In genomic region chr21:33229776-33230517, GRCh38 we compare ENCODE assay signal across 8 cellular contexts. TPM values are rescaled to one million over a fixed set of nuclear protein-coding genes. Genes with fewer than 3 reads are reported as not detected.
DNase-seq lines count a peak whose midpoint lies in the region; ATAC-seq and TF ChIP-seq lines count a peak whose summit lies in the region.

TSS of gene IFNAR2 (plus strand) at chr21:33229938. CDS start at chr21:33241923, 11,985 bp downstream.

- intact Hi-C loops in activated naive CD4-positive, alpha-beta T cell treated with anti-CD3 and anti-CD28 coated beads for 36 hours (cut with micrococcal nuclease) = loop anchor here (2.0 to 10.0 kb wide), 4 partner anchors 15 to 745 kb away; partner anchors contain the start of genes GART, PAXBP1 and SON

- DNase-seq in DMS53 (lab: John Stamatoyannopoulos, UW) (peak; percentile 78), KBM-7 (peak; percentile 57), SK-MEL-5 (ENCODE audit: low read depth, low spot score) (peak; percentile 56), germinal center (ENCODE audit: low spot score) (peak; percentile 94), suprapubic skin (ENCODE audit: low spot score in 2 of 2) (peak in 1 of 2 donors; percentile 75)
- peak; percentile 73 for DNase-seq in activated naive CD4-positive, alpha-beta T cell treated with anti-CD3 and anti-CD28 coated beads for 36 hours

- H3K9me3 Mint-ChIP-seq in activated naive CD4-positive, alpha-beta T cell treated with anti-CD3 and anti-CD28 coated beads for 36 hours = no peaks in the 10 kb centered on the region

- H3K4me3 ChIP-seq in neutrophil (ENCODE audit: low read depth in 1 of 2, low read length in 1 of 2) (peak within 1 kb of the TSS; percentile 96 to 100), suprapubic skin (peak within 1 kb of the TSS; percentile 83)

- H3K9me3 ChIP-seq in neutrophil = no peaks in the 10 kb centered on the region
- no peaks in the 10 kb centered on the region for H3K9me3 ChIP-seq in suprapubic skin

- in situ Hi-C loops in KBM-7 (cut with MboI; ENCODE audit: low pct_unique_long_range_greater_than_20kb, low sequenced_read_pairs) = no loop called here
- in situ Hi-C loops in SK-MEL-5 (cut with HindIII; ENCODE audit: low pct_unique_long_range_greater_than_20kb, low sequenced_read_pairs) = no loop called here

- TF ChIP-seq POLR2A in suprapubic skin (IDR thresholded peaks at IDR 0.05) = peak in 1 of 2 donors; percentile 56

- peak within 1 kb of the TSS; percentile 92 for H3K27ac Mint-ChIP-seq in activated naive CD4-positive, alpha-beta T cell treated with anti-CD3 and anti-CD28 coated beads for 36 hours

- H3K27ac ChIP-seq in neutrophil (peak within 1 kb of the TSS; percentile 97), suprapubic skin (peak within 1 kb of the TSS; percentile 94)

- TF ChIP-seq CTCF in neutrophil (IDR thresholded peaks at IDR 0.05) (peak; percentile 4), suprapubic skin (IDR thresholded peaks at IDR 0.05) (no peak)

- TF ChIP-seq EP300 in suprapubic skin (IDR thresholded peaks at IDR 0.05) = no peak

- peaks cover 52% of the 10 kb centered on the region for H3K4me1 Mint-ChIP-seq in activated naive CD4-positive, alpha-beta T cell treated with anti-CD3 and anti-CD28 coated beads for 36 hours (ENCODE audit: low read depth)

- peaks cover 10% of the 10 kb centered on the region for H3K36me3 Mint-ChIP-seq in activated naive CD4-positive, alpha-beta T cell treated with anti-CD3 and anti-CD28 coated beads for 36 hours (ENCODE audit: low read depth)

- no peaks in the 10 kb centered on the region for H3K27me3 Mint-ChIP-seq in activated naive CD4-positive, alpha-beta T cell treated with anti-CD3 and anti-CD28 coated beads for 36 hours (ENCODE audit: low read depth)

- CTCF ChIA-PET in activated naive CD4-positive, alpha-beta T cell treated with anti-CD3 and anti-CD28 coated beads for 36 hours (lab: Charles Lee) = interaction anchor here (0.6 kb wide), 1 partner anchor 553 kb away, joined by 3 read pairs; no protein-coding TSS in a partner anchor

- WGBS in suprapubic skin = under 1% methylated on average over 31 of the region's 95 CpGs

- ATAC-seq in GM21576 (IDR thresholded peaks at IDR 0.05; ENCODE audit: unreplicated experiment) = peak; percentile 49

- H3K4me3 Mint-ChIP-seq in activated naive CD4-positive, alpha-beta T cell treated with anti-CD3 and anti-CD28 coated beads for 36 hours = peak within 1 kb of the TSS; percentile 89

- peaks cover 33 to 44% of the 10 kb centered on the region in 2 experiments for H3K4me1 ChIP-seq in neutrophil (ENCODE audit: control insufficient read depth in 1 of 2, insufficient read depth in 1 of 2, low read depth in 1 of 2, low read length in 1 of 2)
- peaks cover 25% of the 10 kb centered on the region for H3K4me1 ChIP-seq in suprapubic skin

- no peaks in the 10 kb centered on the region for H3K27me3 ChIP-seq in neutrophil
- H3K27me3 ChIP-seq in suprapubic skin = no peaks in the 10 kb centered on the region

- peaks cover 17% of the 10 kb centered on the region for H3K36me3 ChIP-seq in neutrophil
- no peaks in the 10 kb centered on the region for H3K36me3 ChIP-seq in suprapubic skin

RNA-seq across cellular contexts. Expression of gene IFNAR2, which starts in this region (rescaled TPM):
- 7.9 and 11.9 TPM in 2 replicates for total RNA-seq in SK-MEL-5 (2014; rRNA removed; shearing (Covaris generic))
- polyA plus RNA-seq in SK-MEL-5 (2015; cell fraction: cytosol; rRNA removed) = 32.5 and 32.7 TPM in 2 replicates
- 20.6 and 23.8 TPM in 2 replicates for polyA plus RNA-seq in SK-MEL-5 (2015; cell fraction: nucleus; rRNA removed)
- 10 to 100 TPM; 16.6 to 19.4 TPM for total RNA-seq in activated naive CD4-positive, alpha-beta T cell treated with anti-CD3 and anti-CD28 coated beads for 36 hours
- total RNA-seq in suprapubic skin = 1 to 10 TPM; 3.3 to 6.5 (median 3.8) TPM
